ENCODE assay signal across 9 cellular contexts in the genomic region with DNA sequence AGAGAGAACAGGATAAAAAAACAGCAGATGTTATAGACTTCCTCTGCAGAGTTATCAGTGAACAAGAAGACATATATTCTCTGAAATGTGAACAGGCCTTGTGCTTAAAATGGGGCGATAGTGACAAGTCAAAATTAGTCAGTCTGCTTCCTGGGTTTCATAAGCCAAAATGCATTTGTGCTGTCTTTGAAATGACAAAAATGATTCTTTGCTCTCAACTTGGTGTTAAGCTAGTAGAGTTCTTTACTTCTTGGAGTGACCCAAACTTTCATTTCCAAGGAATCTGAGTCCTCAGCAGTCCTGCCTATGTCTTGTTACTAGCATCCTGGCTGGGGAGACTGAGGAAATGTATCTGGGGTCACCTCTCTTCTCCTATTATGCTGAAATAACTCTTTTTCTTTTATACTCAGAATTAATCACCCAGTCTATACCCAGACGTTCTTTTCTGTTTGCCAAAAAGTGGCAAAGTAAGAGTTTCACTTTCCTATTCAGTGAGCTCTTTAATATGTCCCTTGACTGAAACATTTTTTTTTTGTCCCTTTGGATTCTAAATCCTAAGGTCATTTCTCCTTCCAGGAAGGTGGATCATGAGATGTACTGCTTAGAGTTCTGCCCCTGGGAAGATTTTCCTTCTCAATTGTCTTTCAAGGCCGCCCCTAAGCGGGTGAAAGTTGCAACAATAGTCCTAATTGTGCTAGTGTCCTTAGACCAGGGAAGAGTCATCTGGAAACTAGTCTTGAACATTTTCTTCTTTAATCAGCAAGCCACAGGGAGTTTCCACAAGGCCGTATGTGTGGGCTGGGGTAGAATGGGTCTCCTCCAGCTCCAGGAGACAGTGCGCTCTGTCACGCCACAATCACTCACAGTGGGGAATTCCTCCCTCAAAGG. TPM values are rescaled to one million over a fixed set of nuclear protein-coding genes. Genes with fewer than 3 reads are reported as not detected.
DNase-seq lines count a peak whose midpoint lies in the region; ATAC-seq and TF ChIP-seq lines count a peak whose summit lies in the region.
"Had no signal": no experiment of that assay in that cellular context is flagged by ENCODE, and none has a peak within 500 bp of the region (broad histone marks: within the 10 kb centered on the region; RNA-seq: fewer than 3 reads in every experiment).

No MANE protein-coding gene starts in this region.

- intact Hi-C loops in CD4-positive, alpha-beta T cell (cut with DNase I, micrococcal nuclease), result no loop called here

- no peak overlapping the region for H3K27ac ChIP-seq in CD4-positive, alpha-beta T cell (ENCODE audit: low read depth, low read length)

- peak overlapping the region; percentile 22 for H3K27ac Mint-ChIP-seq in CD4-positive, alpha-beta T cell
- peak overlapping the region; percentile 88 for H3K27ac Mint-ChIP-seq in activated naive CD4-positive, alpha-beta T cell treated with anti-CD3 and anti-CD28 coated beads, Interleukin-2, amount 10 ng/mL, durations not matched to agents 7 days and 5 days
- H3K27ac Mint-ChIP-seq in endothelial cell (ENCODE audit: unreplicated experiment), result no peak overlapping the region

- no peaks in the 10 kb centered on the region for H3K27me3 Mint-ChIP-seq in CD4-positive, alpha-beta T cell
- no peaks in the 10 kb centered on the region for H3K27me3 Mint-ChIP-seq in activated naive CD4-positive, alpha-beta T cell treated with anti-CD3 and anti-CD28 coated beads, Interleukin-2, amount 10 ng/mL, durations not matched to agents 7 days and 5 days
- H3K27me3 Mint-ChIP-seq in endothelial cell (ENCODE audit: unreplicated experiment), result peaks cover 3% of the 10 kb centered on the region

- no peaks in the 10 kb centered on the region for H3K36me3 Mint-ChIP-seq in CD4-positive, alpha-beta T cell (ENCODE audit: low read depth)
- peaks cover 5% of the 10 kb centered on the region for H3K36me3 Mint-ChIP-seq in activated naive CD4-positive, alpha-beta T cell treated with anti-CD3 and anti-CD28 coated beads, Interleukin-2, amount 10 ng/mL, durations not matched to agents 7 days and 5 days
- no peaks in the 10 kb centered on the region for H3K36me3 Mint-ChIP-seq in endothelial cell (ENCODE audit: low read depth, unreplicated experiment)

- CTCF ChIA-PET in CD4-positive, alpha-beta T cell (lab: Charles Lee), result interaction anchor here (1.3 kb wide), 1 partner anchor 24 kb away, joined by 3 read pairs; no protein-coding TSS in a partner anchor
- CTCF ChIA-PET in activated naive CD4-positive, alpha-beta T cell treated with anti-CD3 and anti-CD28 coated beads, Interleukin-2, amount 10 ng/mL, durations not matched to agents 7 days and 5 days (lab: Charles Lee), result interaction anchor here (0.9 to 1.6 kb wide), 4 partner anchors 14 to 86 kb away, joined by 3 to 4 read pairs (median 4); partner anchors contain the start of gene FDX1

- H3K4me3 Mint-ChIP-seq in CD4-positive, alpha-beta T cell, result peak overlapping the region; percentile 31
- peak overlapping the region; percentile 7 for H3K4me3 Mint-ChIP-seq in activated naive CD4-positive, alpha-beta T cell treated with anti-CD3 and anti-CD28 coated beads, Interleukin-2, amount 10 ng/mL, durations not matched to agents 7 days and 5 days
- no peak overlapping the region for H3K4me3 Mint-ChIP-seq in endothelial cell (ENCODE audit: unreplicated experiment)
- H3K4me3 Mint-ChIP-seq: neural crest cell had no signal

- POLR2A ChIA-PET in CD4-positive, alpha-beta T cell (lab: Charles Lee), result no interaction called here

- H3K4me1 Mint-ChIP-seq in CD4-positive, alpha-beta T cell (ENCODE audit: low read depth), result peaks cover 28% of the 10 kb centered on the region
- H3K4me1 Mint-ChIP-seq in activated naive CD4-positive, alpha-beta T cell treated with anti-CD3 and anti-CD28 coated beads, Interleukin-2, amount 10 ng/mL, durations not matched to agents 7 days and 5 days, result peaks cover 44% of the 10 kb centered on the region
- peaks cover 25% of the 10 kb centered on the region for H3K4me1 Mint-ChIP-seq in endothelial cell (ENCODE audit: unreplicated experiment)

- no peaks in the 10 kb centered on the region for H3K27me3 ChIP-seq in CD4-positive, alpha-beta T cell (ENCODE audit: control insufficient read depth, insufficient read depth, low read length)

- no peak for DNase-seq in CD4-positive, alpha-beta T cell
- peak; percentile 45 for DNase-seq in activated naive CD4-positive, alpha-beta T cell treated with anti-CD3 and anti-CD28 coated beads, Interleukin-2, amount 10 ng/mL, durations not matched to agents 7 days and 5 days
- DNase-seq in stimulated activated CD4-positive, alpha-beta T cell treated with anti-CD3 and anti-CD28 coated beads, Interleukin-4, amount 100 ng/mL, for 24 hours, result peak; percentile 86
- DNase-seq in endothelial cell (ENCODE audit: low spot score), result no peak
- no peak for DNase-seq in cerebellum (ENCODE audit: low spot score)
- no peak for DNase-seq in NAMALWA (ENCODE audit: low spot score)

- H3K9me3 Mint-ChIP-seq in CD4-positive, alpha-beta T cell, result no peaks in the 10 kb centered on the region
- no peaks in the 10 kb centered on the region for H3K9me3 Mint-ChIP-seq in activated naive CD4-positive, alpha-beta T cell treated with anti-CD3 and anti-CD28 coated beads, Interleukin-2, amount 10 ng/mL, durations not matched to agents 7 days and 5 days
- no peaks in the 10 kb centered on the region for H3K9me3 Mint-ChIP-seq in endothelial cell (ENCODE audit: unreplicated experiment)
- H3K9me3 Mint-ChIP-seq: neural crest cell had no signal

- no peaks in the 10 kb centered on the region for H3K9me3 ChIP-seq in CD4-positive, alpha-beta T cell (ENCODE audit: control insufficient read depth, low read length)

- no peak for TF ChIP-seq CTCF in CD4-positive, alpha-beta T cell (IDR thresholded peaks at IDR 0.05)
- no peak for TF ChIP-seq CTCF in endothelial cell (IDR thresholded peaks at IDR 0.05; ENCODE audit: unreplicated experiment)

- ATAC-seq in CD4-positive, alpha-beta T cell (ENCODE audit: poor library complexity), result no peak
- ATAC-seq in GM19467 (IDR thresholded peaks at IDR 0.05; ENCODE audit: unreplicated experiment), result peak; percentile 58
- peak; percentile 72 for ATAC-seq in HG03460 (IDR thresholded peaks at IDR 0.05; ENCODE audit: unreplicated experiment)

RNA-seq across cellular contexts. Expression of gene RDX, which starts 52.9 kb away (rescaled TPM):
- total RNA-seq in CD4-positive, alpha-beta T cell, result 10 to 100 TPM; 11.4 to 14.2 TPM
- total RNA-seq in endothelial cell (ENCODE audit: unreplicated experiment) (225 TPM), cerebellum (72.6 TPM)

Comparison
In these comparisons a context has a peak if more than half of its experiments do, and no peak if none do; other contexts are left out.
1. DNase-seq: peak in activated naive CD4-positive, alpha-beta T cell treated with anti-CD3 and anti-CD28 coated beads, Interleukin-2, amount 10 ng/mL, durations not matched to agents 7 days and 5 days (single experiment) and stimulated activated CD4-positive, alpha-beta T cell treated with anti-CD3 and anti-CD28 coated beads, Interleukin-4, amount 100 ng/mL, for 24 hours (single experiment); none in CD4-positive, alpha-beta T cell (0 of 10), endothelial cell (single experiment), cerebellum (single experiment) and NAMALWA (single experiment).